Comparison of ENCODE assay signal across 17 cellular contexts in genomic region chr2:73006969-73007710, GRCh38.
DNase-seq lines count a peak whose midpoint lies in the region; ATAC-seq and TF ChIP-seq lines count a peak whose summit lies in the region.
"Had no signal": no experiment of that assay in that cellular context is flagged by ENCODE, and none has a peak within 500 bp of the region (broad histone marks: within the 10 kb centered on the region; RNA-seq: fewer than 3 reads in every experiment).

No MANE protein-coding gene starts in this region.

- H3K9me3 ChIP-seq in T-helper 17 cell (ENCODE audit: control insufficient read depth, low read length, poor library complexity, severe bottlenecking) (no peaks in the 10 kb centered on the region), sigmoid colon (no peaks in the 10 kb centered on the region), BE2C (no peaks in the 10 kb centered on the region)

- no peak for TF ChIP-seq EP300 in sigmoid colon (IDR thresholded peaks at IDR 0.05)

- H3K4me1 ChIP-seq in sigmoid colon (no peaks in the 10 kb centered on the region), BE2C (no peaks in the 10 kb centered on the region)

- peaks cover 7% of the 10 kb centered on the region for H3K36me3 Mint-ChIP-seq in T-helper 17 cell (ENCODE audit: low read depth)
- no peaks in the 10 kb centered on the region for H3K36me3 Mint-ChIP-seq in activated CD4-positive, alpha-beta memory T cell treated with anti-CD3 and anti-CD28 coated beads, Interleukin-2, amount 10 ng/mL, durations not matched to agents 7 days and 5 days (ENCODE audit: low read depth)

- ATAC-seq in T-helper 17 cell: no peak
- no peak for ATAC-seq in GM21619 (IDR thresholded peaks at IDR 0.05; ENCODE audit: unreplicated experiment)
- ATAC-seq: CD8-positive, alpha-beta T cell; PC-3 had no signal

- no peaks in the 10 kb centered on the region for H3K27me3 ChIP-seq in sigmoid colon
- H3K27me3 ChIP-seq in BE2C: no peaks in the 10 kb centered on the region

- peaks cover 0 to 7% (median 4%) of the 10 kb centered on the region in 4 donors for H3K36me3 ChIP-seq in sigmoid colon
- H3K36me3 ChIP-seq in BE2C: no peaks in the 10 kb centered on the region

- intact Hi-C loops in sigmoid colon (cut with DNase I): loop anchor here (2.0 kb wide), 1 partner anchor 66 kb away; no protein-coding TSS in a partner anchor

- CTCF ChIA-PET in activated CD4-positive, alpha-beta memory T cell treated with anti-CD3 and anti-CD28 coated beads, Interleukin-2, amount 10 ng/mL, durations not matched to agents 7 days and 5 days (lab: Charles Lee): no interaction called here

- no peak overlapping the region for H3K4me3 ChIP-seq in fibroblast of mammary gland (ENCODE audit: control insufficient read depth, low read depth, low read length)
- H3K4me3 ChIP-seq in sigmoid colon: no peak overlapping the region
- H3K4me3 ChIP-seq in BE2C (ENCODE audit: low read depth, low read length): no peak overlapping the region

- TF ChIP-seq CTCF in fibroblast of mammary gland (conservative IDR thresholded peaks at IDR 0.05; ENCODE audit: control insufficient read depth, insufficient read depth, low read depth, low read length) (no peak), sigmoid colon (IDR thresholded peaks at IDR 0.05) (no peak), BE2C (IDR thresholded peaks at IDR 0.05; ENCODE audit: low read depth, low read length) (no peak)

- WGBS in sigmoid colon, 2 donors: 92 to 94% methylated on average over 14 of the region's 14 CpGs

- no peak for TF ChIP-seq POLR2A in sigmoid colon (IDR thresholded peaks at IDR 0.05)

- no peak overlapping the region for H3K27ac ChIP-seq in sigmoid colon
- H3K27ac ChIP-seq: HL-60 had no signal

- H3K4me3 Mint-ChIP-seq in T-helper 17 cell: no peak overlapping the region
- no peak overlapping the region for H3K4me3 Mint-ChIP-seq in activated CD4-positive, alpha-beta memory T cell treated with anti-CD3 and anti-CD28 coated beads, Interleukin-2, amount 10 ng/mL, durations not matched to agents 7 days and 5 days
- H3K4me3 Mint-ChIP-seq: B cell; CD8-positive, alpha-beta T cell; HFFc6 had no signal

- DNase-seq in D341Med (ENCODE audit: low spot score): peak; percentile 1
- DNase-seq in T-helper 17 cell: no peak
- DNase-seq in fibroblast of mammary gland (ENCODE audit: low read depth): peak; percentile 26
- peak; percentile 87 to 96 for DNase-seq in lung microvascular endothelial cell (ENCODE audit: low read depth in 2 of 2)
- no peak for DNase-seq in sigmoid colon
- DNase-seq in activated CD4-positive, alpha-beta memory T cell treated with anti-CD3 and anti-CD28 coated beads, Interleukin-2, amount 10 ng/mL, durations not matched to agents 7 days and 5 days: no peak
- no peak for DNase-seq in BE2C
- DNase-seq: GF-D8, HFFc6, KG1, NCI-H1092 treated with DMSO at 0.1 percent for 48 hours, NCI-H1694, PC-3 had no signal

- H3K27ac Mint-ChIP-seq in T-helper 17 cell: peak overlapping the region; percentile 45
- no peak overlapping the region for H3K27ac Mint-ChIP-seq in activated CD4-positive, alpha-beta memory T cell treated with anti-CD3 and anti-CD28 coated beads, Interleukin-2, amount 10 ng/mL, durations not matched to agents 7 days and 5 days
- H3K27ac Mint-ChIP-seq: B cell; CD8-positive, alpha-beta T cell; HFFc6 had no signal

- H3K9me3 Mint-ChIP-seq in activated CD4-positive, alpha-beta memory T cell treated with anti-CD3 and anti-CD28 coated beads, Interleukin-2, amount 10 ng/mL, durations not matched to agents 7 days and 5 days: no peaks in the 10 kb centered on the region
- H3K9me3 Mint-ChIP-seq: CD8-positive, alpha-beta T cell; HFFc6 had no signal

- H3K27me3 Mint-ChIP-seq in T-helper 17 cell: peaks cover 4% of the 10 kb centered on the region
- peaks cover 4% of the 10 kb centered on the region for H3K27me3 Mint-ChIP-seq in activated CD4-positive, alpha-beta memory T cell treated with anti-CD3 and anti-CD28 coated beads, Interleukin-2, amount 10 ng/mL, durations not matched to agents 7 days and 5 days
- H3K27me3 Mint-ChIP-seq: B cell had no signal

- POLR2A ChIA-PET in activated CD4-positive, alpha-beta memory T cell treated with anti-CD3 and anti-CD28 coated beads, Interleukin-2, amount 10 ng/mL, durations not matched to agents 7 days and 5 days (lab: Charles Lee): no interaction called here

- H3K4me1 Mint-ChIP-seq in T-helper 17 cell: peaks cover 6% of the 10 kb centered on the region
- no peaks in the 10 kb centered on the region for H3K4me1 Mint-ChIP-seq in activated CD4-positive, alpha-beta memory T cell treated with anti-CD3 and anti-CD28 coated beads, Interleukin-2, amount 10 ng/mL, durations not matched to agents 7 days and 5 days
- H3K4me1 Mint-ChIP-seq: B cell had no signal

Comparison
In these comparisons a context has a peak if more than half of its experiments do, and no peak if none do; other contexts are left out.
1. DNase-seq: peak in D341Med (single experiment), fibroblast of mammary gland (single experiment) and lung microvascular endothelial cell (2 of 2); none in T-helper 17 cell (0 of 3), sigmoid colon (single experiment), activated CD4-positive, alpha-beta memory T cell treated with anti-CD3 and anti-CD28 coated beads, Interleukin-2, amount 10 ng/mL, durations not matched to agents 7 days and 5 days (single experiment) and BE2C (single experiment).